ENCODE assay signal across 8 cellular contexts in the genomic region with DNA sequence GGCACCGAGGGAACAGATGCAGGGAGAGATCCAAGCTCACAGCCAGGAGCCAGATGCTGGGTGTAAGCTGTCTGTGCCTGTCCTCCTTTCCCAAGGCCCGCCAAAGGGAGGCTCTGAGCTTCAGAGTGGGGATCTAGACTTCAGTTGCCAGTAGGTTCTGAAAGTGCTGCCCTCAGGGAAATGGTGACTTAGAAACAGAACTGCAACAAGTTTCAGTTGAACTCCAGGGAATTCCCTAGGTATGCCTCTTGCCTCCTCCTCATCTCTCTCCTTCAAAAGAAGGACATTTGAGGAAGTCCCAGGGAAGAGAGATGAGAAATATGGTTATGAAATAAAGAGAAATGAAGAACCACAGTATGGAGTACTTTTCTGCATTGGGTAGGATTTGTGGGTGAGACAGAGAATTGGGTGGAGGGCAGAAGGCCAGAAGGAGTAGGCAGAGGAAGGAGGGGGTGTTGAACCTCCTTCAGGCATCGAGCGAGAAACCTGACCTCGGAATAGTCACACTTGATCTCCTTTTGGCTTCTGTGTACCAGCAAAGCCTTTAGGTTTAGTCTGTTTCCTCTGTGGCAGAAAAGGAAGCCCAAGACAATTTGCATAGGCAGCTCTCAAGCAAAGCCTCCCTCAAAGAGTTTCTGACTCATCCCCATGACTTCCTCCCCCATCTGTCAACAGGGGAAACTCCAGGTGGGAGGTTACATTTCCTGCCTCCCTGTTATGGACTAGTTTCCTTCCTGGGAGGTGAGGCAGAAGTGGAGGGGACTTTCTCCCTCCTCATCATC. TPM values are rescaled to one million over a fixed set of nuclear protein-coding genes. Genes with fewer than 3 reads are reported as not detected.
A peak's percentile ranks its signal among the peaks of the same experiment; 100 is the strongest.
DNase-seq lines count a peak whose midpoint lies in the region; ATAC-seq and TF ChIP-seq lines count a peak whose summit lies in the region.

No MANE protein-coding gene starts in this region.

- peak overlapping the region in 7 of 10 donors; percentile 14 to 72 (median 48) for H3K27ac ChIP-seq in heart right ventricle
- no peak overlapping the region for H3K27ac ChIP-seq in right atrium auricular region
- no peak overlapping the region for H3K27ac ChIP-seq in neural progenitor cell

- H3K4me3 ChIP-seq in heart right ventricle = no peak overlapping the region
- H3K4me3 ChIP-seq in right atrium auricular region = no peak overlapping the region
- H3K4me3 ChIP-seq in fibroblast of mammary gland (ENCODE audit: control insufficient read depth, low read depth, low read length) = no peak overlapping the region
- H3K4me3 ChIP-seq in skeletal muscle satellite cell (ENCODE audit: low read length) = peak overlapping the region; percentile 21
- H3K4me3 ChIP-seq in neural progenitor cell = no peak overlapping the region

- H3K9ac ChIP-seq in skeletal muscle satellite cell (ENCODE audit: low read depth, low read length) (no peak overlapping the region), neural progenitor cell (no peak overlapping the region)

- 55 to 67% methylated on average over 5 of the region's 5 CpGs for WGBS in heart right ventricle, 2 donors

- H3K9me3 ChIP-seq in heart right ventricle (no peaks in the 10 kb centered on the region), right atrium auricular region (no peaks in the 10 kb centered on the region), skeletal muscle satellite cell (replicated peaks; ENCODE audit: low read length) (no peaks in the 10 kb centered on the region), neural progenitor cell (ENCODE audit: low read depth) (no peaks in the 10 kb centered on the region)

- ATAC-seq in heart right ventricle = peak in 6 of 8 donors; percentile 49 to 90 (median 77)
- peak; percentile 92 for ATAC-seq in HG02885 (IDR thresholded peaks at IDR 0.05; ENCODE audit: poor library complexity, unreplicated experiment)
- peak; percentile 97 for ATAC-seq in activated CD8-positive, alpha-beta memory T cell treated with anti-CD3 and anti-CD28 coated beads, Interleukin-2, amount 10 ng/mL, durations not matched to agents 7 days and 5 days

- H3K4me1 ChIP-seq in heart right ventricle = peaks cover 0 to 32% (median 16%) of the 10 kb centered on the region in 9 donors
- H3K4me1 ChIP-seq in right atrium auricular region = peaks cover 0 to 12% of the 10 kb centered on the region in 2 donors
- peaks cover 40% of the 10 kb centered on the region for H3K4me1 ChIP-seq in skeletal muscle satellite cell (ENCODE audit: control insufficient read depth, insufficient read depth, low read length)
- H3K4me1 ChIP-seq in neural progenitor cell = no peaks in the 10 kb centered on the region

- peak overlapping the region; percentile 56 for H3K4me2 ChIP-seq in skeletal muscle satellite cell (ENCODE audit: low read length)
- no peak overlapping the region for H3K4me2 ChIP-seq in neural progenitor cell

- H3K9me3 Mint-ChIP-seq in activated CD8-positive, alpha-beta memory T cell treated with anti-CD3 and anti-CD28 coated beads, Interleukin-2, amount 10 ng/mL, durations not matched to agents 7 days and 5 days (ENCODE audit: low read depth) = no peaks in the 10 kb centered on the region
- H3K9me3 Mint-ChIP-seq in neural progenitor cell = no peaks in the 10 kb centered on the region

- no peaks in the 10 kb centered on the region for H3K79me2 ChIP-seq in neural progenitor cell (ENCODE audit: low read depth)

- no peak overlapping the region for H2AFZ ChIP-seq in neural progenitor cell (replicated peaks)

- DNase-seq in heart right ventricle (peak in 1 of 2 donors; percentile 26), right atrium auricular region (ENCODE audit: low spot score) (no peak), NCI-H510A treated with DMSO at 0.1 percent for 48 hours (lab: John Stamatoyannopoulos, UW) (peak; percentile 58), fibroblast of mammary gland (ENCODE audit: low read depth) (peak; percentile 89), neural progenitor cell (ENCODE audit: low spot score) (no peak)
- DNase-seq in activated CD8-positive, alpha-beta memory T cell treated with anti-CD3 and anti-CD28 coated beads, Interleukin-2, amount 10 ng/mL, durations not matched to agents 7 days and 5 days = peak; percentile 76

- no peak overlapping the region for H3K4me3 Mint-ChIP-seq in activated CD8-positive, alpha-beta memory T cell treated with anti-CD3 and anti-CD28 coated beads, Interleukin-2, amount 10 ng/mL, durations not matched to agents 7 days and 5 days
- H3K4me3 Mint-ChIP-seq in neural progenitor cell = no peak overlapping the region

- H3K27me3 Mint-ChIP-seq in activated CD8-positive, alpha-beta memory T cell treated with anti-CD3 and anti-CD28 coated beads, Interleukin-2, amount 10 ng/mL, durations not matched to agents 7 days and 5 days = peaks cover 3% of the 10 kb centered on the region
- H3K27me3 Mint-ChIP-seq in neural progenitor cell (ENCODE audit: insufficient read depth, low read depth) = peaks cover 4% of the 10 kb centered on the region

- no peaks in the 10 kb centered on the region for H4K20me1 ChIP-seq in neural progenitor cell (ENCODE audit: low read depth)

- TF ChIP-seq CTCF in heart right ventricle (IDR thresholded peaks at IDR 0.05) (no peak), right atrium auricular region (IDR thresholded peaks at IDR 0.05) (no peak), fibroblast of mammary gland (conservative IDR thresholded peaks at IDR 0.05; ENCODE audit: control insufficient read depth, insufficient read depth, low read depth, low read length) (no peak), neural progenitor cell (IDR thresholded peaks at IDR 0.05) (no peak)

- H3K27ac Mint-ChIP-seq in activated CD8-positive, alpha-beta memory T cell treated with anti-CD3 and anti-CD28 coated beads, Interleukin-2, amount 10 ng/mL, durations not matched to agents 7 days and 5 days = peak overlapping the region; percentile 33
- no peak overlapping the region for H3K27ac Mint-ChIP-seq in neural progenitor cell

- H3K4me1 Mint-ChIP-seq in activated CD8-positive, alpha-beta memory T cell treated with anti-CD3 and anti-CD28 coated beads, Interleukin-2, amount 10 ng/mL, durations not matched to agents 7 days and 5 days = peaks cover 3% of the 10 kb centered on the region
- H3K4me1 Mint-ChIP-seq in neural progenitor cell = peaks cover 7% of the 10 kb centered on the region

- no peaks in the 10 kb centered on the region for H3K36me3 Mint-ChIP-seq in activated CD8-positive, alpha-beta memory T cell treated with anti-CD3 and anti-CD28 coated beads, Interleukin-2, amount 10 ng/mL, durations not matched to agents 7 days and 5 days
- H3K36me3 Mint-ChIP-seq in neural progenitor cell = no peaks in the 10 kb centered on the region

- CTCF ChIA-PET in activated CD8-positive, alpha-beta memory T cell treated with anti-CD3 and anti-CD28 coated beads, Interleukin-2, amount 10 ng/mL, durations not matched to agents 7 days and 5 days (lab: Charles Lee) = interaction anchor here (0.6 to 3.6 kb wide), 10 partner anchors 9 to 487 kb away, joined by 4 to 18 read pairs (median 5); no protein-coding TSS in a partner anchor

- H3K27me3 ChIP-seq in heart right ventricle (no peaks in the 10 kb centered on the region), right atrium auricular region (no peaks in the 10 kb centered on the region), skeletal muscle satellite cell (ENCODE audit: control insufficient read depth, insufficient read depth, low read length) (no peaks in the 10 kb centered on the region), neural progenitor cell (no peaks in the 10 kb centered on the region)

- H3K36me3 ChIP-seq in heart right ventricle (no peaks in the 10 kb centered on the region), right atrium auricular region (no peaks in the 10 kb centered on the region), skeletal muscle satellite cell (ENCODE audit: insufficient read depth, low read length) (no peaks in the 10 kb centered on the region), neural progenitor cell (no peaks in the 10 kb centered on the region)

- no peaks in the 10 kb centered on the region for H3F3A ChIP-seq in neural progenitor cell (ENCODE audit: low read depth)

- intact Hi-C loops in heart right ventricle (cut with DNase I) = loop anchor here in 5 of 10 donors (5.0 to 10.0 kb wide), 2 partner anchors 487 to 885 kb away; no protein-coding TSS in a partner anchor

RNA-seq across cellular contexts. Expression of gene QPCT, which starts 45.7 kb away (rescaled TPM):
- total RNA-seq in heart right ventricle (1 to 10 TPM in 8 of 10 donors, under 1 TPM in 2; 0.54 to 8.1 (median 2.4) TPM), right atrium auricular region (10 to 100 TPM in 1 of 2 donors, 1 to 10 TPM in 1; 1.1 to 10.1 TPM), neural progenitor cell (ENCODE audit: low replicate concordance) (0.19 TPM in 1 of 2 replicates, not detected in the other)
- polyA plus RNA-seq in heart right ventricle = 1 to 10 TPM in 1 of 2 donors, under 1 TPM in 1; 0.95 to 3.5 TPM
- total RNA-seq in activated CD8-positive, alpha-beta memory T cell treated with anti-CD3 and anti-CD28 coated beads, Interleukin-2, amount 10 ng/mL, durations not matched to agents 7 days and 5 days = 1 to 10 TPM in 1 of 2 experiments, not detected in 1; 1.9 TPM
- total RNA-seq in skeletal muscle satellite cell (2012; rRNA removed) = 4.8 and 11.6 TPM in 2 replicates

Comparison
In these comparisons a context has a peak if more than half of its experiments do, and no peak if none do; other contexts are left out.
1. H3K27ac ChIP-seq: peak in heart right ventricle (7 of 10); none in right atrium auricular region (0 of 2) and neural progenitor cell (single experiment).
2. DNase-seq: peak in NCI-H510A treated with DMSO at 0.1 percent for 48 hours (single experiment), activated CD8-positive, alpha-beta memory T cell treated with anti-CD3 and anti-CD28 coated beads, Interleukin-2, amount 10 ng/mL, durations not matched to agents 7 days and 5 days (single experiment) and fibroblast of mammary gland (single experiment); none in right atrium auricular region (single experiment) and neural progenitor cell (single experiment).
3. Peak in every context shown above with its lines, with median percentiles within 50 percentile points of each other: ATAC-seq.